1 cellular context compared by ENCODE assay signal in the genomic region with DNA sequence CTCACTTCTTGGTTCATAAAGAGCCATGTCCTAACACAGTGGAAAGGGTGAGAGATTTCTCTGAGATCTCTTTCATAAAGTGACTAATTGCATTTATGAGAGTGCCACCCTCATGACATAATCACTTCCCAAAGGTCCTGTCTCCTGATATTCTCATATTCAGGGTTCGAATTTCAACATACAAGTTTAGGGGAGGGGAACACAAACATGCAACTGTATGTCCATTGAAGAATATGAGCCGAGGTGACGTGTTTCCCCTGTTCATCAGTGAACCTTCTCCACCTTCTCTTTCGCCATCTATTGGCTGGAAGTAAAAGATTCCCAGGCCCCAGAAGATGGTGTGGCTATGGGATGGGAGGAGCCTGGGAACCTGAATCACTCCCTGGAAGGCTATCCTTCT.
A peak's percentile ranks its signal among the peaks of the same experiment; 100 is the strongest.
TF ChIP-seq lines count a peak whose summit lies in the region.

No MANE protein-coding gene starts in this region.

TF ChIP-seq in HEK293, 187 proteins besides CTCF, POLR2A, EP300 and RAD21 (continued from another document and continues in another):
- TF ChIP-seq, protein P1, sequence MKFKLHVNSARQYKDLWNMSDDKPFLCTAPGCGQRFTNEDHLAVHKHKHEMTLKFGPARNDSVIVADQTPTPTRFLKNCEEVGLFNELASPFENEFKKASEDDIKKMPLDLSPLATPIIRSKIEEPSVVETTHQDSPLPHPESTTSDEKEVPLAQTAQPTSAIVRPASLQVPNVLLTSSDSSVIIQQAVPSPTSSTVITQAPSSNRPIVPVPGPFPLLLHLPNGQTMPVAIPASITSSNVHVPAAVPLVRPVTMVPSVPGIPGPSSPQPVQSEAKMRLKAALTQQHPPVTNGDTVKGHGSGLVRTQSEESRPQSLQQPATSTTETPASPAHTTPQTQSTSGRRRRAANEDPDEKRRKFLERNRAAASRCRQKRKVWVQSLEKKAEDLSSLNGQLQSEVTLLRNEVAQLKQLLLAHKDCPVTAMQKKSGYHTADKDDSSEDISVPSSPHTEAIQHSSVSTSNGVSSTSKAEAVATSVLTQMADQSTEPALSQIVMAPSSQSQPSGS (tag by site-specific recombination; IDR thresholded peaks at IDR 0.05; ENCODE audit: low read depth) = peak; percentile 73
- 0 out of 2 replicates have a peak, but pooled peaks have one; percentile 41 for TF ChIP-seq ZNF561 (tag by site-specific recombination; IDR thresholded peaks at IDR 0.05; ENCODE audit: borderline replicate concordance)
- TF ChIP-seq, protein P2, sequence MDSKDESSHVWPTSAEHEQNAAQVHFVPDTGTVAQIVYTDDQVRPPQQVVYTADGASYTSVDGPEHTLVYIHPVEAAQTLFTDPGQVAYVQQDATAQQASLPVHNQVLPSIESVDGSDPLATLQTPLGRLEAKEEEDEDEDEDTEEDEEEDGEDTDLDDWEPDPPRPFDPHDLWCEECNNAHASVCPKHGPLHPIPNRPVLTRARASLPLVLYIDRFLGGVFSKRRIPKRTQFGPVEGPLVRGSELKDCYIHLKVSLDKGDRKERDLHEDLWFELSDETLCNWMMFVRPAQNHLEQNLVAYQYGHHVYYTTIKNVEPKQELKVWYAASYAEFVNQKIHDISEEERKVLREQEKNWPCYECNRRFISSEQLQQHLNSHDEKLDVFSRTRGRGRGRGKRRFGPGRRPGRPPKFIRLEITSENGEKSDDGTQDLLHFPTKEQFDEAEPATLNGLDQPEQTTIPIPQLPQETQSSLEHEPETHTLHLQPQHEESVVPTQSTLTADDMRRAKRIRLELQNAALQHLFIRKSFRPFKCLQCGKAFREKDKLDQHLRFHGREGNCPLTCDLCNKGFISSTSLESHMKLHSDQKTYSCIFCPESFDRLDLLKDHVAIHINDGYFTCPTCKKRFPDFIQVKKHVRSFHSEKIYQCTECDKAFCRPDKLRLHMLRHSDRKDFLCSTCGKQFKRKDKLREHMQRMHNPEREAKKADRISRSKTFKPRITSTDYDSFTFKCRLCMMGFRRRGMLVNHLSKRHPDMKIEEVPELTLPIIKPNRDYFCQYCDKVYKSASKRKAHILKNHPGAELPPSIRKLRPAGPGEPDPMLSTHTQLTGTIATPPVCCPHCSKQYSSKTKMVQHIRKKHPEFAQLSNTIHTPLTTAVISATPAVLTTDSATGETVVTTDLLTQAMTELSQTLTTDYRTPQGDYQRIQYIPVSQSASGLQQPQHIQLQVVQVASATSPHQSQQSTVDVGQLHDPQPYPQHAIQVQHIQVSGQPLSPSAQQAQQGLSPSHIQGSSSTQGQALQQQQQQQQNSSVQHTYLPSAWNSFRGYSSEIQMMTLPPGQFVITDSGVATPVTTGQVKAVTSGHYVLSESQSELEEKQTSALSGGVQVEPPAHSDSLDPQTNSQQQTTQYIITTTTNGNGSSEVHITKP (tag by site-specific recombination; IDR thresholded peaks at IDR 0.05) = peak; percentile 94
- TF ChIP-seq, protein P3, sequence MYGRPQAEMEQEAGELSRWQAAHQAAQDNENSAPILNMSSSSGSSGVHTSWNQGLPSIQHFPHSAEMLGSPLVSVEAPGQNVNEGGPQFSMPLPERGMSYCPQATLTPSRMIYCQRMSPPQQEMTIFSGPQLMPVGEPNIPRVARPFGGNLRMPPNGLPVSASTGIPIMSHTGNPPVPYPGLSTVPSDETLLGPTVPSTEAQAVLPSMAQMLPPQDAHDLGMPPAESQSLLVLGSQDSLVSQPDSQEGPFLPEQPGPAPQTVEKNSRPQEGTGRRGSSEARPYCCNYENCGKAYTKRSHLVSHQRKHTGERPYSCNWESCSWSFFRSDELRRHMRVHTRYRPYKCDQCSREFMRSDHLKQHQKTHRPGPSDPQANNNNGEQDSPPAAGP (tag by site-specific recombination; IDR thresholded peaks at IDR 0.05) = 0 out of 2 replicates have a peak, but pooled peaks have one; percentile 73
- TF ChIP-seq SP3 (tag by site-specific recombination; IDR thresholded peaks at IDR 0.05) = peak; percentile 65
- no peak for TF ChIP-seq ZNF121 (tag by site-specific recombination; IDR thresholded peaks at IDR 0.05)
- no peak for TF ChIP-seq ZNF777 (tag by site-specific recombination; IDR thresholded peaks at IDR 0.05; ENCODE audit: borderline replicate concordance)
- TF ChIP-seq, protein P4, sequence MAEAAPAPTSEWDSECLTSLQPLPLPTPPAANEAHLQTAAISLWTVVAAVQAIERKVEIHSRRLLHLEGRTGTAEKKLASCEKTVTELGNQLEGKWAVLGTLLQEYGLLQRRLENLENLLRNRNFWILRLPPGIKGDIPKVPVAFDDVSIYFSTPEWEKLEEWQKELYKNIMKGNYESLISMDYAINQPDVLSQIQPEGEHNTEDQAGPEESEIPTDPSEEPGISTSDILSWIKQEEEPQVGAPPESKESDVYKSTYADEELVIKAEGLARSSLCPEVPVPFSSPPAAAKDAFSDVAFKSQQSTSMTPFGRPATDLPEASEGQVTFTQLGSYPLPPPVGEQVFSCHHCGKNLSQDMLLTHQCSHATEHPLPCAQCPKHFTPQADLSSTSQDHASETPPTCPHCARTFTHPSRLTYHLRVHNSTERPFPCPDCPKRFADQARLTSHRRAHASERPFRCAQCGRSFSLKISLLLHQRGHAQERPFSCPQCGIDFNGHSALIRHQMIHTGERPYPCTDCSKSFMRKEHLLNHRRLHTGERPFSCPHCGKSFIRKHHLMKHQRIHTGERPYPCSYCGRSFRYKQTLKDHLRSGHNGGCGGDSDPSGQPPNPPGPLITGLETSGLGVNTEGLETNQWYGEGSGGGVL (tag by site-specific recombination; IDR thresholded peaks at IDR 0.05) = peak; percentile 59; the same call in 1 of the 2 replicates
- TF ChIP-seq ZBTB21 (tag by site-specific recombination; IDR thresholded peaks at IDR 0.05) = peak; percentile 63
- peak; percentile 67 for TF ChIP-seq ZNF324 (tag by site-specific recombination; IDR thresholded peaks at IDR 0.05)
- TF ChIP-seq ZBTB48 (tag by site-specific recombination; IDR thresholded peaks at IDR 0.05) = 0 out of 2 replicates have a peak, but pooled peaks have one; percentile 17
- no peak for TF ChIP-seq ZNF792 (tag by site-specific recombination; IDR thresholded peaks at IDR 0.05)
- 0 out of 2 replicates have a peak, but pooled peaks have one; percentile 47 for TF ChIP-seq MZF1 (tag by site-specific recombination; IDR thresholded peaks at IDR 0.05; ENCODE audit: borderline replicate concordance)
- no peak for TF ChIP-seq ZFP37 (tag by site-specific recombination; IDR thresholded peaks at IDR 0.05)
- TF ChIP-seq RBAK (tag by site-specific recombination; IDR thresholded peaks at IDR 0.05) = no peak
- TF ChIP-seq ZBTB20 (tag by site-specific recombination; IDR thresholded peaks at IDR 0.05) = peak; percentile 82
- no peak for TF ChIP-seq ZNF664 (tag by site-specific recombination; IDR thresholded peaks at IDR 0.05)
- peak; percentile 78 for TF ChIP-seq ZNF660 (tag by site-specific recombination; IDR thresholded peaks at IDR 0.05)
- TF ChIP-seq PBX3 (CRISPR knock-in tag; IDR thresholded peaks at IDR 0.05) = no peak
- TF ChIP-seq ZBTB11 (tag by site-specific recombination; conservative IDR thresholded peaks at IDR 0.05; ENCODE audit: low read depth) = 0 out of 2 replicates have a peak, but pooled peaks have one; percentile 22
- TF ChIP-seq ZNF10 (tag by site-specific recombination; IDR thresholded peaks at IDR 0.05) = peak; percentile 89
- peak; percentile 47; the same call in 1 of the 2 replicates for TF ChIP-seq ZNF518A (tag by site-specific recombination; conservative IDR thresholded peaks at IDR 0.05; ENCODE audit: low read depth)
- no peak for TF ChIP-seq ZNF521 (tag by site-specific recombination; IDR thresholded peaks at IDR 0.05)
- 0 out of 2 replicates have a peak, but pooled peaks have one; percentile 13 for TF ChIP-seq TSHZ1 (tag by site-specific recombination; IDR thresholded peaks at IDR 0.05; ENCODE audit: borderline replicate concordance)
- TF ChIP-seq SP2 (tag by site-specific recombination; IDR thresholded peaks at IDR 0.05) = peak; percentile 28; the same call in 1 of the 2 replicates
- TF ChIP-seq GLI4 (tag by site-specific recombination; IDR thresholded peaks at IDR 0.05) = no peak
- TF ChIP-seq GLIS1 (tag by site-specific recombination; IDR thresholded peaks at IDR 0.05) = no peak
